ENCODE assay signal across 11 cellular contexts in genomic region chr17:20530104-20530503, GRCh38. TPM values are rescaled to one million over a fixed set of nuclear protein-coding genes. Genes with fewer than 3 reads are reported as not detected.
A peak's percentile ranks its signal among the peaks of the same experiment; 100 is the strongest.
DNase-seq lines count a peak whose midpoint lies in the region; ATAC-seq, FAIRE-seq and TF ChIP-seq lines count a peak whose summit lies in the region.
"Not testable (repeated sequence)": the region's sequence is repeated elsewhere in the genome, so short reads cannot be mapped to it uniquely, and the experiment has no call there.
"Had no signal": no experiment of that assay in that cellular context is flagged by ENCODE, and none has a peak within 500 bp of the region (broad histone marks: within the 10 kb centered on the region; RNA-seq: fewer than 3 reads in every experiment).

No MANE protein-coding gene starts in this region.

- BruUV-seq in K562 (replicated peaks; lab: Mats Ljungman, UMichigan), result not testable (repeated sequence)

- not testable (repeated sequence) for H3F3A ChIP-seq in GM23338 (replicated peaks; ENCODE audit: low read depth)

- intact Hi-C loops in K562 (cut with micrococcal nuclease); natural killer cell (cut with micrococcal nuclease): not testable (repeated sequence)

- FAIRE-seq in K562 (lab: Jason Lieb, UNC), result peak; percentile 15

- H2AFZ ChIP-seq in GM23338; K562 (ENCODE audit: low read depth, low read length): not testable (repeated sequence)

- H3K9me1 ChIP-seq in K562 (ENCODE audit: control insufficient read depth, insufficient read depth, low read length), result not testable (repeated sequence)

- H3K27ac Mint-ChIP-seq in GM23338 (peak overlapping the region; percentile 57), WTC11 (peak overlapping the region; percentile 22; the same call in 1 of the 2 replicates), immature natural killer cell (peak overlapping the region in 4 of 6 donors; percentile 43 to 82 (median 74)), natural killer cell (peak overlapping the region; percentile 84 to 86)
- H3K27ac Mint-ChIP-seq in activated T-helper 17 cell treated with anti-CD3 and anti-CD28 coated beads, Interleukin-2, amount 50 U/mL, for 72 hours, result peak overlapping the region; percentile 80
- peak overlapping the region; percentile 76 for H3K27ac Mint-ChIP-seq in stimulated activated memory B cell treated with anti-CD40 and anti-IgM and Interleukin-4, amounts not matched to agents 10 μg/mL and 1 μg/mL and 100 μg/mL, for 72 hours

- not testable (repeated sequence) for H3K36me3 Mint-ChIP-seq in GM23338 (ENCODE audit: low read depth); WTC11; activated T-helper 17 cell treated with anti-CD3 and anti-CD28 coated beads, Interleukin-2, amount 50 U/mL, for 72 hours (ENCODE audit: low read depth); immature natural killer cell; natural killer cell; stimulated activated memory B cell treated with anti-CD40 and anti-IgM and Interleukin-4, amounts not matched to agents 10 μg/mL and 1 μg/mL and 100 μg/mL, for 72 hours

- not testable (repeated sequence) for H3K27me3 Mint-ChIP-seq in GM23338 (ENCODE audit: insufficient read depth, low read depth, poor library complexity); WTC11 (ENCODE audit: low read depth); activated T-helper 17 cell treated with anti-CD3 and anti-CD28 coated beads, Interleukin-2, amount 50 U/mL, for 72 hours; immature natural killer cell (ENCODE audit: low read depth in 3 of 3); natural killer cell (ENCODE audit: low read depth in 2 of 2); stimulated activated memory B cell treated with anti-CD40 and anti-IgM and Interleukin-4, amounts not matched to agents 10 μg/mL and 1 μg/mL and 100 μg/mL, for 72 hours

- not testable (repeated sequence) for H3K9me2 ChIP-seq in GM23338 (ENCODE audit: insufficient read depth)

- H3K27ac ChIP-seq in GM23338 (ENCODE audit: low read depth); K562 (ENCODE audit: extremely low read depth, low read depth, low read length): not testable (repeated sequence)

- 20% methylated on average over 1 of the region's 6 CpGs for WGBS in K562 (ENCODE audit: insufficient coverage, low coverage, missing lambda C conversion rate)

- peak overlapping the region; percentile 74; the same call in 1 of the 2 replicates for H3K4me2 ChIP-seq in GM23338
- H3K4me2 ChIP-seq in K562 (ENCODE audit: insufficient read depth, low read length), result not testable (repeated sequence)

- not testable (repeated sequence) for H3K9me3 Mint-ChIP-seq in GM23338; WTC11; activated T-helper 17 cell treated with anti-CD3 and anti-CD28 coated beads, Interleukin-2, amount 50 U/mL, for 72 hours; immature natural killer cell; natural killer cell; stimulated activated memory B cell treated with anti-CD40 and anti-IgM and Interleukin-4, amounts not matched to agents 10 μg/mL and 1 μg/mL and 100 μg/mL, for 72 hours

- H3K4me3 Mint-ChIP-seq in GM23338 (peak overlapping the region; percentile 81), WTC11 (peak overlapping the region; percentile 85), immature natural killer cell (peak overlapping the region; percentile 52 to 89 (median 66)), natural killer cell (peak overlapping the region; percentile 90)
- H3K4me3 Mint-ChIP-seq in activated T-helper 17 cell treated with anti-CD3 and anti-CD28 coated beads, Interleukin-2, amount 50 U/mL, for 72 hours, result peak overlapping the region; percentile 81
- not testable (repeated sequence) for H3K4me3 Mint-ChIP-seq in stimulated activated memory B cell treated with anti-CD40 and anti-IgM and Interleukin-4, amounts not matched to agents 10 μg/mL and 1 μg/mL and 100 μg/mL, for 72 hours

- H4K20me1 ChIP-seq in GM23338 (replicated peaks; ENCODE audit: insufficient read depth); K562 (replicated peaks; ENCODE audit: control insufficient read depth, insufficient read depth, low read length): not testable (repeated sequence)

- not testable (repeated sequence) for H3K4me3 ChIP-seq in GM23338, K562

- H3K4me1 Mint-ChIP-seq in GM23338 (peaks cover 10% of the 10 kb centered on the region), WTC11 (peaks cover 16% of the 10 kb centered on the region), immature natural killer cell (peaks cover 16 to 21% of the 10 kb centered on the region in 2 donors), natural killer cell (peaks cover 21 to 23% of the 10 kb centered on the region in 2 donors)
- H3K4me1 Mint-ChIP-seq in activated T-helper 17 cell treated with anti-CD3 and anti-CD28 coated beads, Interleukin-2, amount 50 U/mL, for 72 hours; stimulated activated memory B cell treated with anti-CD40 and anti-IgM and Interleukin-4, amounts not matched to agents 10 μg/mL and 1 μg/mL and 100 μg/mL, for 72 hours: not testable (repeated sequence)

- not testable (repeated sequence) for H3K79me2 ChIP-seq in GM23338 (replicated peaks; ENCODE audit: insufficient read depth); K562 (ENCODE audit: control insufficient read depth, insufficient read depth, low read length)

- in situ Hi-C loops in K562 (cut with MboI), result not testable (repeated sequence)

- not testable (repeated sequence) for H3K27me3 ChIP-seq in GM23338 (ENCODE audit: insufficient read depth); K562 (ENCODE audit: control insufficient read depth in 2 of 2, insufficient read depth in 2 of 2, low read length in 2 of 2)

- POLR2A ChIA-PET in WTC11 (lab: Charles Lee); K562 (lab: Yijun Ruan, JAX): not testable (repeated sequence)

- not testable (repeated sequence) for TF ChIP-seq EP300 in K562 (IDR thresholded peaks at IDR 0.05; ENCODE audit: low read length)

- H3K9ac ChIP-seq in K562 (ENCODE audit: insufficient read depth in 1 of 2, low read depth in 2 of 2, low read length in 2 of 2), result not testable (repeated sequence)

- H3K36me3 ChIP-seq in GM23338 (ENCODE audit: insufficient read depth); K562 (ENCODE audit: control insufficient read depth, insufficient read depth, low read length): not testable (repeated sequence)

- TF ChIP-seq RAD21 in K562 (CRISPR knock-in tag; conservative IDR thresholded peaks at IDR 0.05 in 1 of 2, IDR thresholded peaks at IDR 0.05 in 1 of 2), result not testable (repeated sequence)

- TF ChIP-seq CTCF in GM23338 (conservative IDR thresholded peaks at IDR 0.05; ENCODE audit: low read depth in 2 of 2); WTC11 (IDR thresholded peaks at IDR 0.05); K562 (IDR thresholded peaks at IDR 0.05 in 2 of 3, conservative IDR thresholded peaks at IDR 0.05 in 1 of 3; ENCODE audit: insufficient read depth in 2 of 3, low read depth in 1 of 3, low read length in 3 of 3); natural killer cell (IDR thresholded peaks at IDR 0.05): not testable (repeated sequence)

- DNase-seq in GM23338 (ENCODE audit: low spot score), result peak; percentile 0
- DNase-seq in WTC11 (ENCODE audit: low spot score); K562 (ENCODE audit: extremely low read depth in 1 of 4, low spot score in 3 of 4); immature natural killer cell; natural killer cell: not testable (repeated sequence)

- peak; percentile 10; the same call in 2 of the 3 replicates for ATAC-seq in GM23338
- not testable (repeated sequence) for ATAC-seq in WTC11; activated T-helper 17 cell treated with anti-CD3 and anti-CD28 coated beads, Interleukin-2, amount 50 U/mL, for 72 hours (replicated peaks); K562; natural killer cell; stimulated activated memory B cell treated with anti-CD40 and anti-IgM and Interleukin-4, amounts not matched to agents 10 μg/mL and 1 μg/mL and 100 μg/mL, for 72 hours

- TF ChIP-seq POLR2A in K562 (conservative IDR thresholded peaks at IDR 0.05), result not testable (repeated sequence)

- H3K9me3 ChIP-seq in K562 (replicated peaks; ENCODE audit: control insufficient read depth, insufficient read depth, low read depth, low read length), result not testable (repeated sequence)

- H3K4me1 ChIP-seq in GM23338 (ENCODE audit: insufficient read depth); K562 (replicated peaks in 1 of 2; ENCODE audit: control insufficient read depth in 2 of 2, insufficient read depth in 2 of 2, low read length in 2 of 2): not testable (repeated sequence)

- CTCF ChIA-PET in WTC11 (lab: Charles Lee); K562 (lab: Yijun Ruan, JAX; ENCODE audit: low intra/inter-chr PET ratio): not testable (repeated sequence)

RNA-seq across cellular contexts. Expression of gene CDRT15L2, which starts 49.4 kb away (rescaled TPM):
- not detected in 2 replicates for total RNA-seq in GM23338 (2014; rRNA removed; shearing (Covaris generic))
- polyA plus RNA-seq in GM23338 (2016; fragmentation: Nextera tagmentation; extraction: Ambion mirVana) (not detected in 2 replicates), K562 (2011; rRNA removed) (not detected in 2 replicates), K562 (2014; fragmentation: Illumina TruSeq; extraction: Trizol) (not detected in 2 replicates), K562 (2014; fragmentation: Nextera tagmentation; extraction: Ambion mirVana) (not detected), K562 (2014; rRNA removed) (not detected in 2 replicates), immature natural killer cell (not detected)
- total RNA-seq in WTC11 (2021) (not detected in 3 replicates), K562 (2014; rRNA removed) (not detected in 2 replicates), K562 (2014; rRNA removed; fragmentation: Illumina TruSeq; extraction: Trizol) (not detected in 2 replicates), K562 (2015; rRNA removed; fragmentation: Illumina TruSeq; extraction: Trizol) (not detected in 2 replicates), K562 (2021) (not detected in 2 replicates), natural killer cell (not detected)
- not detected for total RNA-seq in activated T-helper 17 cell treated with anti-CD3 and anti-CD28 coated beads, Interleukin-2, amount 50 U/mL, for 72 hours
- not detected in 2 replicates for total RNA-seq in K562 (2011; cell fraction: chromatin; rRNA removed; ENCODE audit: low replicate concordance)
- total RNA-seq in K562 (2011; cell fraction: nucleolus; rRNA removed), result not detected in 2 replicates
- not detected in 2 replicates for total RNA-seq in K562 (2011; cell fraction: nucleoplasm; rRNA removed)
- not detected in 2 replicates for polyA plus RNA-seq in K562 (2011; cell fraction: cytosol; rRNA removed)
- polyA plus RNA-seq in K562 (2011; cell fraction: nucleus; rRNA removed), result not detected in 2 replicates
- polyA plus RNA-seq in K562 (2012), result not detected in 2 replicates
- polyA minus RNA-seq in K562 (2011; rRNA and poly(A)+ RNA removed), result not detected in 2 replicates
- not detected in 2 replicates for polyA minus RNA-seq in K562 (2011; cell fraction: cytosol; rRNA and poly(A)+ RNA removed)
- not detected in 2 replicates for polyA minus RNA-seq in K562 (2011; cell fraction: nucleus; rRNA and poly(A)+ RNA removed)
- total RNA-seq: H7, HepG2, MCF 10A, OCI-LY7 had no signal
- polyA plus RNA-seq: HepG2 had no signal

Comparison
In these comparisons a context has a peak if more than half of its experiments do, and no peak if none do; other contexts are left out.
1. H3K27ac Mint-ChIP-seq: peak in every context shown above with its lines; median percentile 85 in natural killer cell; 80 in activated T-helper 17 cell treated with anti-CD3 and anti-CD28 coated beads, Interleukin-2, amount 50 U/mL, for 72 hours; 76 in stimulated activated memory B cell treated with anti-CD40 and anti-IgM and Interleukin-4, amounts not matched to agents 10 μg/mL and 1 μg/mL and 100 μg/mL, for 72 hours; 74 in immature natural killer cell; 57 in GM23338; 22 in WTC11.